8 cellular contexts compared by ENCODE assay signal in genomic region chr6:36196880-36197548, GRCh38. TPM values are rescaled to one million over a fixed set of nuclear protein-coding genes. Genes with fewer than 3 reads are reported as not detected.
A peak's percentile ranks its signal among the peaks of the same experiment; 100 is the strongest.
DNase-seq lines count a peak whose midpoint lies in the region; ATAC-seq, FAIRE-seq and TF ChIP-seq lines count a peak whose summit lies in the region.

No MANE protein-coding gene starts in this region.

- H3K9me3 ChIP-seq in smooth muscle cell (replicated peaks; ENCODE audit: low read depth) = no peaks in the 10 kb centered on the region

- peak overlapping the region; percentile 98 for H3K4me2 ChIP-seq in smooth muscle cell

- H3K36me3 ChIP-seq in bronchial epithelial cell (ENCODE audit: control insufficient read depth, insufficient read depth, low read length) (peaks cover 12% of the 10 kb centered on the region), smooth muscle cell (ENCODE audit: low read depth) (no peaks in the 10 kb centered on the region)

- TF ChIP-seq CTCF in WI38 (IDR thresholded peaks at IDR 0.05; ENCODE audit: low read depth, low read length) (no peak), bronchial epithelial cell (IDR thresholded peaks at IDR 0.05; ENCODE audit: insufficient read depth, low read length, severe bottlenecking) (no peak), smooth muscle cell (IDR thresholded peaks at IDR 0.05; ENCODE audit: borderline replicate concordance, insufficient read depth, poor library complexity, severe bottlenecking) (no peak)

- H3F3A ChIP-seq in smooth muscle cell (ENCODE audit: low read depth) = no peaks in the 10 kb centered on the region

- H3K4me3 ChIP-seq in WI38 (ENCODE audit: low read depth, low read length) (peak overlapping the region; percentile 74), bronchial epithelial cell (ENCODE audit: low read depth, low read length) (peak overlapping the region; percentile 71), smooth muscle cell (peak overlapping the region; percentile 86)

- FAIRE-seq in bronchial epithelial cell (lab: Jason Lieb, UNC) = no peak

- H2AFZ ChIP-seq in smooth muscle cell (ENCODE audit: low read depth) = no peak overlapping the region

- H4K20me1 ChIP-seq in smooth muscle cell (ENCODE audit: low read depth) = peaks cover 33% of the 10 kb centered on the region

- H3K4me1 ChIP-seq in smooth muscle cell (ENCODE audit: low read depth) = peaks cover 5% of the 10 kb centered on the region

- H3K27me3 ChIP-seq in bronchial epithelial cell (ENCODE audit: control insufficient read depth, insufficient read depth, low read length) (no peaks in the 10 kb centered on the region), smooth muscle cell (ENCODE audit: low read depth) (no peaks in the 10 kb centered on the region)

- peak overlapping the region; percentile 87 for H3K27ac ChIP-seq in smooth muscle cell (ENCODE audit: low read depth)

- DNase-seq in AG08395 (ENCODE audit: low spot score) = peak; percentile 100
- peak; percentile 100 for DNase-seq in NCI-H2227 (lab: John Stamatoyannopoulos, UW; ENCODE audit: unreplicated experiment)
- peak; percentile 84 for DNase-seq in bronchial epithelial cell (ENCODE audit: low read depth)
- DNase-seq in iPS-NIHi7 (ENCODE audit: extremely low spot score) = peak; percentile 100
- peak; percentile 97 for DNase-seq in smooth muscle cell (lab: John Stamatoyannopoulos, UW; ENCODE audit: unreplicated experiment)

- peak overlapping the region; percentile 97 for H3K9ac ChIP-seq in smooth muscle cell (ENCODE audit: low read depth)

- H3K79me2 ChIP-seq in smooth muscle cell (ENCODE audit: low read depth) = peaks cover 48% of the 10 kb centered on the region

- WGBS in smooth muscle cell (ENCODE audit: low lambda C conversion rate) = under 1% methylated on average over 32 of the region's 58 CpGs

- peak; percentile 90 for ATAC-seq in GM18909 (IDR thresholded peaks at IDR 0.05; ENCODE audit: poor library complexity, unreplicated experiment)
- ATAC-seq in HG03159 (IDR thresholded peaks at IDR 0.05; ENCODE audit: unreplicated experiment) = peak; percentile 86

RNA-seq across cellular contexts. Expression of gene BRPF3, which starts 0.5 kb away (rescaled TPM):
- total RNA-seq in bronchial epithelial cell = 6.3 and 10.1 TPM in 2 replicates
- 14.1 and 20.0 TPM in 2 replicates for total RNA-seq in smooth muscle cell
- 8.9 and 10.8 TPM in 2 replicates for polyA plus RNA-seq in smooth muscle cell

Comparison
In these comparisons a context has a peak if more than half of its experiments do, and no peak if none do; other contexts are left out.
1. Peak in every context shown above with its lines: DNase-seq, ATAC-seq, H3K4me3 ChIP-seq and H3K27ac ChIP-seq.